Comparison of ENCODE assay signal across 8 cellular contexts in the genomic region with DNA sequence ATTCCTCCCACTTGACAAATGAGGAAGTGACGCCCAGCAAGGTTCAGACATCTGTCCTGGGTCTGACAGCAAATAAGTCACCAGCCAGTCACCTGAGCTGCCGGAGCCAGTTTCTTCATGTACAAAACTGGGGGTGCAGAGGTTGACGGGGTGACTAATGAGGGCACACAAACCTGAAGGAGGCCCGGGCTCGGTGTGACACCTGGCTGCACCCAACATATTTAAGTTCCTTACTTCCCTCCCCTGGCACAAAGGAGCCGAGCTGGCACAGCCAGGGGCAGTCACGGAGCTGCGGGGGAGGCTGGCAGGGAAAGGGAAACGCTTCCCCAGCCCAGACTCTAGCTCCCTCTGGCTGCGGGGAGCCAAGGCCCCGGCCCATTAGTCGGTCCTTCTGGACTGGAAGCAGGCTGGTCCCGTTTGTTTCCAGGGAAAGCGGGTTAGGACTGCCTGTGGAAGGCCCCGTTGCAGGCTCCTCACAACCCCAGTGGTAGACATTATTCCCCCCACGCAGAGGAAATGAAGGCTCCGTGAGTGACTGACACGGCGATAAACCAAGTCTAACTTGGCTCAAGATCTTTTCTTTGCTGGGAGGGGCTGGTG. TPM values are rescaled to one million over a fixed set of nuclear protein-coding genes. Genes with fewer than 3 reads are reported as not detected.
DNase-seq lines count a peak whose midpoint lies in the region; ATAC-seq, FAIRE-seq and TF ChIP-seq lines count a peak whose summit lies in the region.

No MANE protein-coding gene starts in this region.

- DNase-seq in DMS79 treated with DMSO at 0.1 percent for 48 hours (lab: John Stamatoyannopoulos, UW) (peak; percentile 24), DMS79 (lab: John Stamatoyannopoulos, UW) (no peak), MM.1S (peak; percentile 65), endothelial cell of umbilical vein (ENCODE audit: low read depth, low spot score) (peak; percentile 58), suprapubic skin (ENCODE audit: low spot score in 2 of 2) (peak; percentile 79 to 84)
- DNase-seq in activated CD4-positive, alpha-beta T cell treated with anti-CD3 and anti-CD28 coated beads, Interleukin-2, amount 50 U/mL, for 4 hours, result peak; percentile 31 to 46

- H3K9ac ChIP-seq in MM.1S (ENCODE audit: low read length) (peak overlapping the region; percentile 74), endothelial cell of umbilical vein (replicated peaks; ENCODE audit: extremely low read depth, insufficient read depth, low read length) (no peak overlapping the region), mucosa of rectum (ENCODE audit: low read depth in 1 of 2, low read length in 2 of 2) (peak overlapping the region; percentile 85 to 91)

- peaks cover 10% of the 10 kb centered on the region; the same call in 1 of the 2 replicates for H3K4me1 ChIP-seq in MM.1S (ENCODE audit: low read length)
- H3K4me1 ChIP-seq in endothelial cell of umbilical vein (ENCODE audit: control insufficient read depth, extremely low read depth, insufficient read depth, low read length), result peaks cover 10% of the 10 kb centered on the region
- peaks cover 44 to 45% of the 10 kb centered on the region in 2 donors for H3K4me1 ChIP-seq in mucosa of rectum (ENCODE audit: control insufficient read depth in 2 of 2, insufficient read depth in 2 of 2, low read length in 2 of 2)
- peaks cover 66% of the 10 kb centered on the region for H3K4me1 ChIP-seq in suprapubic skin

- no peaks in the 10 kb centered on the region for H3K9me2 ChIP-seq in MM.1S (replicated peaks; ENCODE audit: insufficient read depth, low read length)

- no peaks in the 10 kb centered on the region for H3K27me3 ChIP-seq in MM.1S (replicated peaks; ENCODE audit: insufficient read depth, low read length)
- H3K27me3 ChIP-seq in endothelial cell of umbilical vein (ENCODE audit: control insufficient read depth in 2 of 2, insufficient read depth in 2 of 2, low read length in 2 of 2), result no peaks in the 10 kb centered on the region
- no peaks in the 10 kb centered on the region for H3K27me3 ChIP-seq in mucosa of rectum (ENCODE audit: control insufficient read depth in 2 of 2, insufficient read depth in 2 of 2, low read length in 2 of 2)
- no peaks in the 10 kb centered on the region for H3K27me3 ChIP-seq in suprapubic skin

- intact Hi-C loops in endothelial cell of umbilical vein (cut with micrococcal nuclease), result loop anchor here (1.0 kb wide), 2 partner anchors 133 to 308 kb away; no protein-coding TSS in a partner anchor

- H3K4me3 ChIP-seq in MM.1S (ENCODE audit: low read length), result peak overlapping the region; percentile 66
- peak overlapping the region in 1 of 3 experiments; percentile 56 for H3K4me3 ChIP-seq in endothelial cell of umbilical vein (replicated peaks in 1 of 3; ENCODE audit: insufficient read depth in 1 of 3, low read depth in 1 of 3, low read length in 3 of 3)
- H3K4me3 ChIP-seq in mucosa of rectum (ENCODE audit: low read length in 2 of 2), result peak overlapping the region; percentile 82 to 86
- H3K4me3 ChIP-seq in suprapubic skin, result peak overlapping the region; percentile 93

- TF ChIP-seq POLR2A in endothelial cell of umbilical vein (IDR thresholded peaks at IDR 0.05; ENCODE audit: low read depth, low read length), result no peak
- no peak for TF ChIP-seq POLR2A in suprapubic skin (IDR thresholded peaks at IDR 0.05)

- ATAC-seq in HG02642 (IDR thresholded peaks at IDR 0.05; ENCODE audit: poor library complexity, unreplicated experiment), result no peak

- 38% methylated on average over 13 of the region's 19 CpGs for WGBS in suprapubic skin

- TF ChIP-seq CTCF in MM.1S (IDR thresholded peaks at IDR 0.05; ENCODE audit: low read length), result peak; percentile 64
- peak; percentile 38 to 73 for TF ChIP-seq CTCF in endothelial cell of umbilical vein (IDR thresholded peaks at IDR 0.05; ENCODE audit: extremely low read depth in 1 of 2, insufficient read depth in 1 of 2, low read depth in 1 of 2, low read length in 2 of 2)
- peak; percentile 31 to 81 for TF ChIP-seq CTCF in suprapubic skin (IDR thresholded peaks at IDR 0.05)

- dilution Hi-C loops in endothelial cell of umbilical vein (cut with MboI; ENCODE audit: extremely low pct_ligation_motif_present, low sequenced_read_pairs), result no loop called here

- no peak for TF ChIP-seq EP300 in suprapubic skin (IDR thresholded peaks at IDR 0.05)

- H2AFZ ChIP-seq in MM.1S (ENCODE audit: low read length), result peak overlapping the region; percentile 55
- no peak overlapping the region for H2AFZ ChIP-seq in endothelial cell of umbilical vein (ENCODE audit: low read depth, low read length)

- no peaks in the 10 kb centered on the region; the same call in 1 of the 2 replicates for H3K79me2 ChIP-seq in MM.1S (ENCODE audit: low read length)
- no peaks in the 10 kb centered on the region for H3K79me2 ChIP-seq in endothelial cell of umbilical vein (ENCODE audit: control insufficient read depth, insufficient read depth, low read length)

- H3K36me3 ChIP-seq in MM.1S (replicated peaks; ENCODE audit: insufficient read depth, low read length), result no peaks in the 10 kb centered on the region
- H3K36me3 ChIP-seq in endothelial cell of umbilical vein (ENCODE audit: control insufficient read depth in 2 of 2, extremely low read depth in 1 of 2, insufficient read depth in 2 of 2, low read length in 2 of 2), result no peaks in the 10 kb centered on the region
- H3K36me3 ChIP-seq in mucosa of rectum (ENCODE audit: control insufficient read depth in 2 of 2, insufficient read depth in 2 of 2, low read length in 2 of 2), result no peaks in the 10 kb centered on the region
- H3K36me3 ChIP-seq in suprapubic skin, result peaks cover 2% of the 10 kb centered on the region

- peaks cover 25% of the 10 kb centered on the region for H3F3A ChIP-seq in MM.1S (ENCODE audit: insufficient read depth, low read length)

- peak; percentile 64 for FAIRE-seq in endothelial cell of umbilical vein (lab: Jason Lieb, UNC)

- POLR2A ChIA-PET in endothelial cell of umbilical vein (lab: Charles Lee), result no interaction called here

- no peaks in the 10 kb centered on the region for H3K9me1 ChIP-seq in endothelial cell of umbilical vein (replicated peaks; ENCODE audit: control insufficient read depth, extremely low read depth, insufficient read depth, low read length)

- H3K4me2 ChIP-seq in MM.1S (ENCODE audit: low read depth, low read length) (peak overlapping the region; percentile 96), endothelial cell of umbilical vein (ENCODE audit: insufficient read depth, low read length) (peak overlapping the region; percentile 48)

- CTCF ChIA-PET in endothelial cell of umbilical vein (lab: Charles Lee), result interaction anchor here (0.8 to 9.4 kb wide), 14 partner anchors 10 to 468 kb away, joined by 3 to 78 read pairs (median 5); a partner anchor contains a TSS

- peak overlapping the region; percentile 65; the same call in 1 of the 2 replicates for H3K27ac ChIP-seq in MM.1S (ENCODE audit: low read length)
- no peak overlapping the region for H3K27ac ChIP-seq in endothelial cell of umbilical vein (ENCODE audit: insufficient read depth, low read depth, low read length)
- H3K27ac ChIP-seq in mucosa of rectum (ENCODE audit: low read depth in 2 of 2, low read length in 2 of 2), result peak overlapping the region; percentile 90 to 94
- peak overlapping the region; percentile 84 for H3K27ac ChIP-seq in suprapubic skin

- BruUV-seq in endothelial cell of umbilical vein (replicated peaks; lab: Mats Ljungman, UMichigan), result no TSS peak

- H4K20me1 ChIP-seq in MM.1S (ENCODE audit: insufficient read depth, low read length), result no peaks in the 10 kb centered on the region
- H4K20me1 ChIP-seq in endothelial cell of umbilical vein (replicated peaks; ENCODE audit: control insufficient read depth, extremely low read depth, insufficient read depth, low read length), result no peaks in the 10 kb centered on the region

- H3K9me3 ChIP-seq in MM.1S (replicated peaks; ENCODE audit: insufficient read depth, low read length), result no peaks in the 10 kb centered on the region
- no peaks in the 10 kb centered on the region for H3K9me3 ChIP-seq in endothelial cell of umbilical vein (replicated peaks; ENCODE audit: control insufficient read depth, insufficient read depth, low read length)
- no peaks in the 10 kb centered on the region for H3K9me3 ChIP-seq in mucosa of rectum (ENCODE audit: control insufficient read depth in 2 of 2, low read length in 2 of 2)
- H3K9me3 ChIP-seq in suprapubic skin, result no peaks in the 10 kb centered on the region

TF ChIP-seq in endothelial cell of umbilical vein, 7 proteins besides CTCF, POLR2A, EP300 and RAD21:
- no peak for TF ChIP-seq JUN (IDR thresholded peaks at IDR 0.05; ENCODE audit: borderline replicate concordance, insufficient read depth, insufficient read length, low read depth)
- no peak for TF ChIP-seq GATA2 (IDR thresholded peaks at IDR 0.05; ENCODE audit: insufficient read depth, insufficient read length, low read depth, low read length)
- TF ChIP-seq EZH2 (IDR thresholded peaks at IDR 0.05; ENCODE audit: borderline replicate concordance, low read depth, low read length, severe bottlenecking), result no peak
- TF ChIP-seq, protein P1, sequence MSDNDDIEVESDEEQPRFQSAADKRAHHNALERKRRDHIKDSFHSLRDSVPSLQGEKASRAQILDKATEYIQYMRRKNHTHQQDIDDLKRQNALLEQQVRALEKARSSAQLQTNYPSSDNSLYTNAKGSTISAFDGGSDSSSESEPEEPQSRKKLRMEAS (IDR thresholded peaks at IDR 0.05; ENCODE audit: insufficient read depth, insufficient read length), result no peak
- TF ChIP-seq POLR2AphosphoS5 (IDR thresholded peaks at IDR 0.05; ENCODE audit: insufficient read depth, low read depth, low read length), result no peak
- no peak for TF ChIP-seq MYC (IDR thresholded peaks at IDR 0.05; ENCODE audit: low read depth, low read length)
- no peak for TF ChIP-seq FOS (IDR thresholded peaks at IDR 0.05; ENCODE audit: borderline replicate concordance, insufficient read depth, low read length)

RNA-seq across cellular contexts. Expression of a gene that starts 2.3 kb away (rescaled TPM):
- not detected in 2 replicates for total RNA-seq in endothelial cell of umbilical vein
- 0.06 and 0.13 TPM in 2 replicates for polyA plus RNA-seq in endothelial cell of umbilical vein
- 0.06 and 0.13 TPM in 2 replicates for polyA plus RNA-seq in endothelial cell of umbilical vein (2011; cell fraction: cytosol; rRNA removed)
- 0.14 and 0.15 TPM in 2 replicates for polyA plus RNA-seq in endothelial cell of umbilical vein (2011; cell fraction: nucleus; rRNA removed)
- polyA plus RNA-seq in endothelial cell of umbilical vein (2012), result 0.17 TPM in 1 of 2 replicates, not detected in the other
- polyA minus RNA-seq in endothelial cell of umbilical vein, result 0.27 TPM in 1 of 2 replicates, not detected in the other
- polyA minus RNA-seq in endothelial cell of umbilical vein (2011; cell fraction: cytosol; rRNA and poly(A)+ RNA removed), result 0.51 TPM
- 0.67 and 0.72 TPM in 2 replicates for polyA minus RNA-seq in endothelial cell of umbilical vein (2011; cell fraction: nucleus; rRNA and poly(A)+ RNA removed)
- total RNA-seq in suprapubic skin, result 1 to 10 TPM in 3 of 4 donors, not detected in 1; 1.5 to 2.2 (median 1.5) TPM
